Comparison of ENCODE assay signal across 9 cellular contexts in genomic region chr13:50713849-50714248, GRCh38.
A peak's percentile ranks its signal among the peaks of the same experiment; 100 is the strongest.
DNase-seq lines count a peak whose midpoint lies in the region; ATAC-seq lines count a peak whose summit lies in the region.
"Had no signal": no experiment of that assay in that cellular context is flagged by ENCODE, and none has a peak within 500 bp of the region (broad histone marks: within the 10 kb centered on the region; RNA-seq: fewer than 3 reads in every experiment).

No MANE protein-coding gene starts in this region.

- ATAC-seq in GM18511 (IDR thresholded peaks at IDR 0.05; ENCODE audit: unreplicated experiment) (peak; percentile 87), HG03575 (IDR thresholded peaks at IDR 0.05; ENCODE audit: extremely low read depth, insufficient number of reproducible peaks, low FRiP score, unreplicated experiment) (peak; percentile 68), memory B cell (ENCODE audit: low read depth) (peak; percentile 62)
- ATAC-seq: body of pancreas had no signal

- no peaks in the 10 kb centered on the region for H3K27me3 ChIP-seq in MG63
- H3K27me3 ChIP-seq: body of pancreas had no signal

- no peaks in the 10 kb centered on the region for H3K36me3 ChIP-seq in MG63

- H3K4me1 Mint-ChIP-seq in activated T-helper 2 cell treated with anti-CD3 and anti-CD28 coated beads, Interferon-gamma antibody, Interleukin-2, Interleukin-4, amounts not matched to agents 10 μg/mL and 5 μg/mL and 100 μg/mL, durations not matched to agents 14 hours and 24 hours and 36 hours (ENCODE audit: low read depth) = peaks cover 16% of the 10 kb centered on the region
- H3K4me1 Mint-ChIP-seq in memory B cell = peaks cover 16% of the 10 kb centered on the region

- H3K9me3 ChIP-seq in MG63 = no peaks in the 10 kb centered on the region
- H3K9me3 ChIP-seq: body of pancreas had no signal

- peaks cover 49% of the 10 kb centered on the region for H3K27me3 Mint-ChIP-seq in activated T-helper 2 cell treated with anti-CD3 and anti-CD28 coated beads, Interferon-gamma antibody, Interleukin-2, Interleukin-4, amounts not matched to agents 10 μg/mL and 5 μg/mL and 100 μg/mL, durations not matched to agents 14 hours and 24 hours and 36 hours (ENCODE audit: low read depth)
- H3K27me3 Mint-ChIP-seq in memory B cell = no peaks in the 10 kb centered on the region

- DNase-seq in A172 (ENCODE audit: low spot score) (peak; percentile 65), memory B cell (ENCODE audit: low spot score in 2 of 2) (no peak), NCI-H82 treated with DMSO at 0.1 percent for 48 hours (lab: John Stamatoyannopoulos, UW; ENCODE audit: unreplicated experiment) (no peak), MG63 (no peak), NCI-H2029 treated with DMSO at 0.1 percent for 48 hours (lab: John Stamatoyannopoulos, UW) (no peak)
- DNase-seq in activated T-helper 2 cell treated with anti-CD3 and anti-CD28 coated beads, Interferon-gamma antibody, Interleukin-2, Interleukin-4, amounts not matched to agents 10 μg/mL and 5 μg/mL and 100 μg/mL, durations not matched to agents 14 hours and 24 hours and 36 hours (ENCODE audit: low spot score) = peak; percentile 11

- H3K9me3 Mint-ChIP-seq in activated T-helper 2 cell treated with anti-CD3 and anti-CD28 coated beads, Interferon-gamma antibody, Interleukin-2, Interleukin-4, amounts not matched to agents 10 μg/mL and 5 μg/mL and 100 μg/mL, durations not matched to agents 14 hours and 24 hours and 36 hours = no peaks in the 10 kb centered on the region
- peaks cover 1% of the 10 kb centered on the region for H3K9me3 Mint-ChIP-seq in memory B cell

- H3K4me3 Mint-ChIP-seq in activated T-helper 2 cell treated with anti-CD3 and anti-CD28 coated beads, Interferon-gamma antibody, Interleukin-2, Interleukin-4, amounts not matched to agents 10 μg/mL and 5 μg/mL and 100 μg/mL, durations not matched to agents 14 hours and 24 hours and 36 hours (ENCODE audit: low read depth) = peak overlapping the region; percentile 37
- peak overlapping the region; percentile 72 for H3K4me3 Mint-ChIP-seq in memory B cell

- H3K36me3 Mint-ChIP-seq in activated T-helper 2 cell treated with anti-CD3 and anti-CD28 coated beads, Interferon-gamma antibody, Interleukin-2, Interleukin-4, amounts not matched to agents 10 μg/mL and 5 μg/mL and 100 μg/mL, durations not matched to agents 14 hours and 24 hours and 36 hours (ENCODE audit: low read depth) = no peaks in the 10 kb centered on the region
- no peaks in the 10 kb centered on the region for H3K36me3 Mint-ChIP-seq in memory B cell

- no peak overlapping the region for H3K4me3 ChIP-seq in MG63
- H3K4me3 ChIP-seq: body of pancreas had no signal

- intact Hi-C loops in activated T-helper 2 cell treated with anti-CD3 and anti-CD28 coated beads, Interferon-gamma antibody, Interleukin-2, Interleukin-4, amounts not matched to agents 10 μg/mL and 5 μg/mL and 100 μg/mL, durations not matched to agents 14 hours and 24 hours and 36 hours (cut with micrococcal nuclease) = loop anchor here (2.0 to 10.0 kb wide), 3 partner anchors 27 to 321 kb away; no protein-coding TSS in a partner anchor

- no peak overlapping the region for H3K27ac Mint-ChIP-seq in activated T-helper 2 cell treated with anti-CD3 and anti-CD28 coated beads, Interferon-gamma antibody, Interleukin-2, Interleukin-4, amounts not matched to agents 10 μg/mL and 5 μg/mL and 100 μg/mL, durations not matched to agents 14 hours and 24 hours and 36 hours
- H3K27ac Mint-ChIP-seq in memory B cell = peak overlapping the region; percentile 36

Comparison
In these comparisons a context has a peak if more than half of its experiments do, and no peak if none do; other contexts are left out.
1. DNase-seq: peak in A172 (single experiment) and activated T-helper 2 cell treated with anti-CD3 and anti-CD28 coated beads, Interferon-gamma antibody, Interleukin-2, Interleukin-4, amounts not matched to agents 10 μg/mL and 5 μg/mL and 100 μg/mL, durations not matched to agents 14 hours and 24 hours and 36 hours (single experiment); none in memory B cell (0 of 2), NCI-H82 treated with DMSO at 0.1 percent for 48 hours (single experiment), MG63 (single experiment) and NCI-H2029 treated with DMSO at 0.1 percent for 48 hours (single experiment).
2. Peak in every context shown above with its lines, with median percentiles within 50 percentile points of each other: ATAC-seq.